In the genomic region with DNA sequence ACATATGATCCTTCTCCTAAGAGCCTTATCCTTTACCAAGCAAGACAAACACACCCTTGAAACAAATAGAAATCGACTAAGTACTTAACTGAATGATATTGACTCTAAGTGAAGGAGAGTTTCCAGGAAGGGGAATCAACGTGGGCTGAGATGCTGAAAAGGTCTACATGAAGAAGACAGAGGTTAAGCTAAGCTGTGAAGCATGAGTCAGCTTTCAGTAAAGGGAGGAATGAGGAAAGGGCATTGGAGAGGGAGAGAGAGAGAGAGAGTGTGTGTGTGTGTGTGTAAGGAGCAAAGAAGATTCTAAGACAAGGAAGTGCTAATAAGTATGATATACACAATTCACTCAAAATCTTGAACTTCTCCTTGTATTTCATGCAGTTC, we compare ENCODE assay signal across 20 cellular contexts.
DNase-seq lines count a peak whose midpoint lies in the region; ATAC-seq and TF ChIP-seq lines count a peak whose summit lies in the region.
"Had no signal": no experiment of that assay in that cellular context is flagged by ENCODE, and none has a peak within 500 bp of the region (broad histone marks: within the 10 kb centered on the region; RNA-seq: fewer than 3 reads in every experiment).

No MANE protein-coding gene starts in this region.

- no peaks in the 10 kb centered on the region for H3K36me3 Mint-ChIP-seq in Calu3 (ENCODE audit: insufficient read depth, unreplicated experiment)
- H3K36me3 Mint-ChIP-seq: CD4-positive, alpha-beta memory T cell had no signal

- H3K27ac Mint-ChIP-seq in Calu3 (ENCODE audit: unreplicated experiment), result peak overlapping the region; percentile 36
- H3K27ac Mint-ChIP-seq: activated CD4-positive, alpha-beta T cell treated with anti-CD3 and anti-CD28 coated beads, Interleukin-2, amount 10 ng/mL, durations not matched to agents 24 days and 14 days; CD4-positive, alpha-beta memory T cell; stimulated activated naive CD8-positive, alpha-beta T cell treated with anti-CD3 and anti-CD28 coated beads, Interleukin-15, amount 100 ng/mL, for 72 hours had no signal

- DNase-seq in Calu3 (peak; percentile 17), NCI-H2029 (lab: John Stamatoyannopoulos, UW) (peak; percentile 44), lung (ENCODE audit: low spot score) (no peak), T-helper 2 cell (no peak), HK-2 (ENCODE audit: unreplicated experiment) (no peak), GM13976 (ENCODE audit: low spot score) (no peak)
- DNase-seq: activated CD4-positive, alpha-beta T cell treated with anti-CD3 and anti-CD28 coated beads, Interleukin-2, amount 10 ng/mL, durations not matched to agents 24 days and 14 days; activated effector memory CD4-positive, alpha-beta T cell treated with Interleukin-2 at 50 U/mL for 16 hours; amniotic stem cell; CD4-positive, alpha-beta memory T cell; KG1; NCI-H1092 treated with DMSO at 0.1 percent for 48 hours; NK-92 treated with Interleukin-12 subunit alpha and Interleukin-12 subunit beta, amount 100 ng/mL, for 24 hours; sigmoid colon; stimulated activated CD4-positive, alpha-beta T cell treated with anti-CD3 and anti-CD28 coated beads, Interleukin-2, amount 100 ng/mL, for 24 hours; stimulated activated naive CD8-positive, alpha-beta T cell treated with anti-CD3 and anti-CD28 coated beads, Interleukin-15, amount 100 ng/mL, for 72 hours; uterus had no signal

- WGBS in lung, 2 donors, result 38 to 48% methylated on average over 2 of the region's 2 CpGs

- H3K27ac ChIP-seq in cingulate gyrus (ENCODE audit: low read depth, low read length) (peak overlapping the region; percentile 16), lung (ENCODE audit: low read depth in 1 of 2, low read length in 1 of 2) (no peak overlapping the region)
- H3K27ac ChIP-seq: gastroesophageal sphincter, sigmoid colon, uterus had no signal

- peak overlapping the region; percentile 10 for H3K4me3 Mint-ChIP-seq in Calu3 (ENCODE audit: low read depth, unreplicated experiment)
- H3K4me3 Mint-ChIP-seq: activated CD4-positive, alpha-beta T cell treated with anti-CD3 and anti-CD28 coated beads, Interleukin-2, amount 10 ng/mL, durations not matched to agents 24 days and 14 days; CD4-positive, alpha-beta memory T cell; stimulated activated naive CD8-positive, alpha-beta T cell treated with anti-CD3 and anti-CD28 coated beads, Interleukin-15, amount 100 ng/mL, for 72 hours had no signal

- no TSS peak for BruUV-seq in Calu3 (replicated peaks; lab: Mats Ljungman, UMichigan)

- no peaks in the 10 kb centered on the region for H3K9me3 ChIP-seq in lung (ENCODE audit: control insufficient read depth in 2 of 2, insufficient read depth in 1 of 2, low read length in 1 of 2)
- H3K9me3 ChIP-seq: sigmoid colon, uterus had no signal

- H3K27me3 Mint-ChIP-seq in Calu3 (ENCODE audit: unreplicated experiment), result no peaks in the 10 kb centered on the region

- H3K4me1 ChIP-seq in lung (ENCODE audit: control insufficient read depth in 2 of 2, insufficient read depth in 2 of 2, low read length in 2 of 2), result peaks cover 0 to 2% of the 10 kb centered on the region in 2 donors
- H3K4me1 ChIP-seq: gastroesophageal sphincter had no signal

- no peak overlapping the region for H3K4me3 ChIP-seq in lung
- H3K4me3 ChIP-seq: gastroesophageal sphincter, sigmoid colon, uterus had no signal

- peaks cover 47% of the 10 kb centered on the region for H3K4me1 Mint-ChIP-seq in Calu3 (ENCODE audit: low read depth, unreplicated experiment)
- H3K4me1 Mint-ChIP-seq: activated CD4-positive, alpha-beta T cell treated with anti-CD3 and anti-CD28 coated beads, Interleukin-2, amount 10 ng/mL, durations not matched to agents 24 days and 14 days; CD4-positive, alpha-beta memory T cell; stimulated activated naive CD8-positive, alpha-beta T cell treated with anti-CD3 and anti-CD28 coated beads, Interleukin-15, amount 100 ng/mL, for 72 hours had no signal

- TF ChIP-seq CTCF in Calu3 (IDR thresholded peaks at IDR 0.05; ENCODE audit: unreplicated experiment), result no peak
- no peak for TF ChIP-seq CTCF in lung (IDR thresholded peaks at IDR 0.05; ENCODE audit: control extremely low read depth, extremely low read depth)
- TF ChIP-seq CTCF in GM13976 (IDR thresholded peaks at IDR 0.05; ENCODE audit: borderline replicate concordance, control extremely low read depth, extremely low read depth, insufficient read depth, missing control alignments), result no peak

- H3K9me3 Mint-ChIP-seq in Calu3 (ENCODE audit: low read depth, unreplicated experiment), result no peaks in the 10 kb centered on the region
- H3K9me3 Mint-ChIP-seq: activated CD4-positive, alpha-beta T cell treated with anti-CD3 and anti-CD28 coated beads, Interleukin-2, amount 10 ng/mL, durations not matched to agents 24 days and 14 days had no signal

- ATAC-seq in lung (ENCODE audit: insufficient read depth, low FRiP score) (peak; percentile 48), HG03135 (IDR thresholded peaks at IDR 0.05; ENCODE audit: unreplicated experiment) (no peak)
- ATAC-seq: gastroesophageal sphincter; stimulated activated naive CD8-positive, alpha-beta T cell treated with anti-CD3 and anti-CD28 coated beads, Interleukin-15, amount 100 ng/mL, for 72 hours had no signal

- H3K27me3 ChIP-seq in lung (ENCODE audit: control insufficient read depth, insufficient read depth), result no peaks in the 10 kb centered on the region
- H3K27me3 ChIP-seq: gastroesophageal sphincter, sigmoid colon, uterus had no signal

- no peaks in the 10 kb centered on the region for H3K36me3 ChIP-seq in lung (ENCODE audit: control insufficient read depth in 2 of 2, insufficient read depth in 2 of 2, low read length in 2 of 2)
- H3K36me3 ChIP-seq: gastroesophageal sphincter, sigmoid colon, uterus had no signal

- intact Hi-C loops in Calu3 (cut with micrococcal nuclease; ENCODE audit: unreplicated experiment), result loop anchor here (2.0 kb wide), 1 partner anchor 25 kb away; no protein-coding TSS in a partner anchor

- CTCF ChIA-PET in Calu3 (lab: Charles Lee), result interaction anchor here (0.7 to 1.3 kb wide), 2 partner anchors 9 to 20 kb away, joined by 3 read pairs; no protein-coding TSS in a partner anchor

- in situ Hi-C loops in GM13976 (cut with MboI; ENCODE audit: low sequenced_read_pairs, unreplicated experiment), result no loop called here

Comparison
In these comparisons a context has a peak if more than half of its experiments do, and no peak if none do; other contexts are left out.
1. DNase-seq: peak in Calu3 (single experiment) and NCI-H2029 (single experiment); none in lung (single experiment), T-helper 2 cell (0 of 5), HK-2 (single experiment) and GM13976 (single experiment).